25 cellular contexts compared by ENCODE assay signal in genomic region chr10:10914129-10914528, GRCh38.
DNase-seq lines count a peak whose midpoint lies in the region; ATAC-seq and TF ChIP-seq lines count a peak whose summit lies in the region.
"Had no signal": no experiment of that assay in that cellular context is flagged by ENCODE, and none has a peak within 500 bp of the region (broad histone marks: within the 10 kb centered on the region; RNA-seq: fewer than 3 reads in every experiment).

No MANE protein-coding gene starts in this region.

- no peak overlapping the region for H3K4me3 ChIP-seq in gastroesophageal sphincter
- no peak overlapping the region for H3K4me3 ChIP-seq in upper lobe of right lung
- no peak overlapping the region for H3K4me3 ChIP-seq in lower leg skin (ENCODE audit: low read depth, poor library complexity, severe bottlenecking)
- H3K4me3 ChIP-seq: body of pancreas, coronary artery, K562, MG63, Peyer's patch, SJCRH30 had no signal

- peaks cover 0 to 50% (median 4%) of the 10 kb centered on the region in 3 donors for H3K4me1 ChIP-seq in gastroesophageal sphincter
- peaks cover 12% of the 10 kb centered on the region for H3K4me1 ChIP-seq in upper lobe of right lung
- H3K4me1 ChIP-seq: body of pancreas, Peyer's patch, SJCRH30 had no signal

- H3K4me1 Mint-ChIP-seq in activated naive CD8-positive, alpha-beta T cell treated with anti-CD3 and anti-CD28 coated beads, Interleukin-2, amount 50 U/mL, for 24 hours: no peaks in the 10 kb centered on the region

- no peak for TF ChIP-seq CTCF in gastroesophageal sphincter (IDR thresholded peaks at IDR 0.05)
- TF ChIP-seq CTCF in upper lobe of right lung (IDR thresholded peaks at IDR 0.05): no peak
- TF ChIP-seq CTCF in lower leg skin (IDR thresholded peaks at IDR 0.05): no peak

- TF ChIP-seq POLR2A in gastroesophageal sphincter (IDR thresholded peaks at IDR 0.05) (no peak), lower leg skin (IDR thresholded peaks at IDR 0.05) (no peak)

- intact Hi-C loops in Right ventricle myocardium inferior (cut with DNase I): loop anchor here (5.0 kb wide), 3 partner anchors 87 to 112 kb away; no protein-coding TSS in a partner anchor
- intact Hi-C loops in cardiac septum (cut with DNase I): loop anchor here (5.0 kb wide), 3 partner anchors 42 to 117 kb away; partner anchors contain the start of gene CELF2
- intact Hi-C loops in upper lobe of right lung (cut with DNase I): no loop called here
- intact Hi-C loops in lower leg skin (cut with DNase I; ENCODE audit: low total_unique reads): no loop called here

- H3K27ac Mint-ChIP-seq in activated naive CD8-positive, alpha-beta T cell treated with anti-CD3 and anti-CD28 coated beads, Interleukin-2, amount 50 U/mL, for 24 hours: no peak overlapping the region
- H3K27ac Mint-ChIP-seq: activated CD8-positive, alpha-beta T cell treated with anti-CD3 and anti-CD28 coated beads, Interleukin-2, amount 10 ng/mL, durations not matched to agents 7 days and 5 days had no signal

- DNase-seq in Right ventricle myocardium inferior (ENCODE audit: missing footprints): no peak
- DNase-seq in cardiac septum (ENCODE audit: low spot score): no peak
- DNase-seq in left kidney (ENCODE audit: low read depth, low spot score): peak; percentile 9
- no peak for DNase-seq in upper lobe of right lung
- no peak for DNase-seq in activated naive CD8-positive, alpha-beta T cell treated with anti-CD3 and anti-CD28 coated beads, Interleukin-2, amount 50 U/mL, for 24 hours
- DNase-seq in A172 (ENCODE audit: low spot score): no peak
- DNase-seq in lower leg skin (ENCODE audit: low spot score in 2 of 2): no peak
- DNase-seq: 8988T; activated CD4-positive, alpha-beta T cell treated with anti-CD3 and anti-CD28 coated beads for 1 hour; activated CD8-positive, alpha-beta T cell treated with anti-CD3 and anti-CD28 coated beads, Interleukin-2, amount 10 ng/mL, durations not matched to agents 7 days and 5 days; activated gamma-delta T cell; body of pancreas; GDM1; MG63; midbrain; NCI-H1436 treated with DMSO at 0.1 percent for 48 hours; NCI-H524; Peyer's patch; SJCRH30; stimulated activated CD4-positive, alpha-beta T cell treated with anti-CD3 and anti-CD28 coated beads, Interleukin-1b, Interleukin-23, amount 100 ng/mL, for 48 hours; T-helper 1 cell had no signal

- H3K9me3 ChIP-seq in gastroesophageal sphincter (no peaks in the 10 kb centered on the region), upper lobe of right lung (no peaks in the 10 kb centered on the region)
- H3K9me3 ChIP-seq: body of pancreas, MG63, Peyer's patch, SJCRH30 had no signal

- no peak for TF ChIP-seq EP300 in gastroesophageal sphincter (IDR thresholded peaks at IDR 0.05)

- H3K9me3 Mint-ChIP-seq in activated naive CD8-positive, alpha-beta T cell treated with anti-CD3 and anti-CD28 coated beads, Interleukin-2, amount 50 U/mL, for 24 hours: no peaks in the 10 kb centered on the region

- H3K27ac ChIP-seq in gastroesophageal sphincter: peak overlapping the region in 3 of 4 donors; percentile 73 to 79 (median 75)
- H3K27ac ChIP-seq in upper lobe of right lung: no peak overlapping the region
- H3K27ac ChIP-seq: body of pancreas, Peyer's patch, SJCRH30 had no signal

- H3K27me3 Mint-ChIP-seq in activated naive CD8-positive, alpha-beta T cell treated with anti-CD3 and anti-CD28 coated beads, Interleukin-2, amount 50 U/mL, for 24 hours: peaks cover 10% of the 10 kb centered on the region

- H3K36me3 ChIP-seq in gastroesophageal sphincter (no peaks in the 10 kb centered on the region), upper lobe of right lung (no peaks in the 10 kb centered on the region)
- H3K36me3 ChIP-seq: MG63, Peyer's patch, SJCRH30 had no signal

- H3K4me3 Mint-ChIP-seq in activated naive CD8-positive, alpha-beta T cell treated with anti-CD3 and anti-CD28 coated beads, Interleukin-2, amount 50 U/mL, for 24 hours: no peak overlapping the region
- H3K4me3 Mint-ChIP-seq: activated CD8-positive, alpha-beta T cell treated with anti-CD3 and anti-CD28 coated beads, Interleukin-2, amount 10 ng/mL, durations not matched to agents 7 days and 5 days had no signal

- H3K27me3 ChIP-seq in gastroesophageal sphincter (no peaks in the 10 kb centered on the region), upper lobe of right lung (no peaks in the 10 kb centered on the region)
- H3K27me3 ChIP-seq: body of pancreas, MG63, Peyer's patch, SJCRH30 had no signal

- ATAC-seq in Right ventricle myocardium inferior (peak; percentile 80), gastroesophageal sphincter (peak; percentile 46), upper lobe of right lung (peak; percentile 13)
- no peak for ATAC-seq in activated naive CD8-positive, alpha-beta T cell treated with anti-CD3 and anti-CD28 coated beads, Interleukin-2, amount 50 U/mL, for 24 hours
- ATAC-seq: activated CD8-positive, alpha-beta T cell treated with anti-CD3 and anti-CD28 coated beads, Interleukin-2, amount 10 ng/mL, durations not matched to agents 7 days and 5 days; body of pancreas; K562; left lobe of liver had no signal

- H3K36me3 Mint-ChIP-seq in activated naive CD8-positive, alpha-beta T cell treated with anti-CD3 and anti-CD28 coated beads, Interleukin-2, amount 50 U/mL, for 24 hours (ENCODE audit: low read depth): no peaks in the 10 kb centered on the region

- WGBS in gastroesophageal sphincter (ENCODE audit: low coverage in 1 of 2), 2 donors: 13 to 37% methylated on average over 4 of the region's 4 CpGs
- 45 to 49% methylated on average over 4 of the region's 4 CpGs for WGBS in lower leg skin, 2 donors

Comparison
In these comparisons a context has a peak if more than half of its experiments do, and no peak if none do; other contexts are left out.
1. intact Hi-C loops: an anchor here in Right ventricle myocardium inferior (5.0 kb wide) and cardiac septum (5.0 kb wide); none called in upper lobe of right lung and lower leg skin.